Comparison of ENCODE assay signal across 8 cellular contexts in genomic region chr1:196651637-196652215, GRCh38. TPM values are rescaled to one million over a fixed set of nuclear protein-coding genes. Genes with fewer than 3 reads are reported as not detected.
DNase-seq lines count a peak whose midpoint lies in the region; ATAC-seq and TF ChIP-seq lines count a peak whose summit lies in the region.

TSS of gene CFH (plus strand) at chr1:196652043. CDS start at chr1:196652118, 75 bp downstream.

- H3K9me3 Mint-ChIP-seq in chondrocyte (ENCODE audit: low read depth): peaks cover 2% of the 10 kb centered on the region

- TF ChIP-seq CTCF in AG09309 (IDR thresholded peaks at IDR 0.05; ENCODE audit: control insufficient read depth, insufficient read depth, low read depth, low read length, missing control alignments): no peak
- TF ChIP-seq CTCF in chondrocyte (IDR thresholded peaks at IDR 0.05): no peak

- peaks cover 25% of the 10 kb centered on the region for H3K4me1 Mint-ChIP-seq in chondrocyte (ENCODE audit: low read depth)

- H3K36me3 Mint-ChIP-seq in chondrocyte (ENCODE audit: low read depth): no peaks in the 10 kb centered on the region

- peak within 1 kb of the TSS; percentile 14 for H3K4me3 ChIP-seq in AG09309 (ENCODE audit: control insufficient read depth, low read depth, low read length)

- peak within 1 kb of the TSS; percentile 64 for H3K27ac Mint-ChIP-seq in chondrocyte (ENCODE audit: unreplicated experiment)

- no peaks in the 10 kb centered on the region for H3K27me3 Mint-ChIP-seq in chondrocyte (ENCODE audit: low read depth)

- DNase-seq in AG09309 (ENCODE audit: low read depth): peak; percentile 63
- DNase-seq in NCI-H460 (ENCODE audit: extremely low read depth, low read depth): no peak
- DNase-seq in chondrocyte (ENCODE audit: low spot score): no peak
- peak; percentile 25 for DNase-seq in mucosa of gallbladder (ENCODE audit: low spot score)
- no peak for DNase-seq in stimulated activated CD4-positive, alpha-beta T cell treated with anti-CD3 and anti-CD28 coated beads, Interleukin-2, amount 100 ng/mL, for 48 hours
- DNase-seq in activated naive CD4-positive, alpha-beta T cell treated with anti-CD3 and anti-CD28 coated beads, Interleukin-2, amount 50 U/mL, for 16 hours: no peak

- ATAC-seq in GM21423 (IDR thresholded peaks at IDR 0.05; ENCODE audit: unreplicated experiment) (no peak), HG03354 (IDR thresholded peaks at IDR 0.05; ENCODE audit: poor library complexity, severe bottlenecking, unreplicated experiment) (no peak)

- peak within 1 kb of the TSS; percentile 62 for H3K4me3 Mint-ChIP-seq in chondrocyte (ENCODE audit: unreplicated experiment)

RNA-seq across cellular contexts. Expression of gene CFH, which starts in this region (rescaled TPM):
- total RNA-seq in NCI-H460 (2014; rRNA removed; shearing (Covaris generic)): 68.8 and 75.6 TPM in 2 replicates
- 46.7 and 81.9 TPM in 2 replicates for polyA plus RNA-seq in NCI-H460 (2014; cell fraction: nucleus; rRNA removed)
- total RNA-seq in chondrocyte (21.3 to 95.0 TPM (median 24.0 TPM) in 3 replicates), mucosa of gallbladder (151 TPM)

Comparison
In these comparisons a context has a peak if more than half of its experiments do, and no peak if none do; other contexts are left out.
1. DNase-seq: peak in AG09309 (single experiment) and mucosa of gallbladder (single experiment); none in NCI-H460 (single experiment), chondrocyte (single experiment), stimulated activated CD4-positive, alpha-beta T cell treated with anti-CD3 and anti-CD28 coated beads, Interleukin-2, amount 100 ng/mL, for 48 hours (0 of 2) and activated naive CD4-positive, alpha-beta T cell treated with anti-CD3 and anti-CD28 coated beads, Interleukin-2, amount 50 U/mL, for 16 hours (single experiment).